In the genomic region with DNA sequence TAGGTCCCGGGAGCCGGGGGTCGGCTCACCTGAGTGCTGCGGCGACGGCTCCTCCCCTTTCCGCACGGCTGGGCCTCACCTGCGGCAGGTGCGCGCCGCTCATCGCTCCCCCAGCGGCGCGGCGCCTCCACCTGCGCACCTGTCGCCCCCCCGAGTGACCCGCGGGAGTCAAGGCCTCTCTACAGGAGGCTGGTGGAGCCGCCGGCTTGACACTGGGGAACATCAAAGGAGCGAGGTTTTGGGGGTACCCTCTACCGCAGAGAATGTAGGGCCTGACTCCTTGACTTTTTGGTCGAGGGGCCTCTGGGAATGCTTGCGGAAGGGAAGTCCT, we compare ENCODE assay signal across 8 cellular contexts. TPM values are rescaled to one million over a fixed set of nuclear protein-coding genes. Genes with fewer than 3 reads are reported as not detected.
DNase-seq lines count a peak whose midpoint lies in the region; ATAC-seq, FAIRE-seq and TF ChIP-seq lines count a peak whose summit lies in the region.

No MANE protein-coding gene starts in this region.

- CTCF ChIA-PET in endothelial cell of umbilical vein (lab: Charles Lee) = interaction anchor here (1.0 to 9.3 kb wide), 5 partner anchors 12 to 318 kb away, joined by 3 to 287 read pairs (median 4); no protein-coding TSS in a partner anchor

- peaks cover 6% of the 10 kb centered on the region; the same call in 1 of the 2 replicates for H3K79me2 ChIP-seq in MM.1S (ENCODE audit: low read length)
- H3K79me2 ChIP-seq in endothelial cell of umbilical vein (ENCODE audit: control insufficient read depth, insufficient read depth, low read length) = peaks cover 13% of the 10 kb centered on the region

- H3F3A ChIP-seq in MM.1S (ENCODE audit: insufficient read depth, low read length) = peaks cover 27% of the 10 kb centered on the region

- dilution Hi-C loops in endothelial cell of umbilical vein (cut with MboI; ENCODE audit: extremely low pct_ligation_motif_present, low sequenced_read_pairs) = no loop called here

- TF ChIP-seq POLR2A in endothelial cell of umbilical vein (IDR thresholded peaks at IDR 0.05; ENCODE audit: low read depth, low read length) = no peak
- TF ChIP-seq POLR2A in prostate gland (IDR thresholded peaks at IDR 0.05) = no peak

- H3K4me2 ChIP-seq in MM.1S (ENCODE audit: low read depth, low read length) = peak overlapping the region; percentile 92
- peak overlapping the region; percentile 50 for H3K4me2 ChIP-seq in endothelial cell of umbilical vein (ENCODE audit: insufficient read depth, low read length)

- H3K9me1 ChIP-seq in endothelial cell of umbilical vein (replicated peaks; ENCODE audit: control insufficient read depth, extremely low read depth, insufficient read depth, low read length) = no peaks in the 10 kb centered on the region

- BruUV-seq in endothelial cell of umbilical vein (replicated peaks; lab: Mats Ljungman, UMichigan) = no TSS peak

- H3K36me3 ChIP-seq in MM.1S (replicated peaks; ENCODE audit: insufficient read depth, low read length) = no peaks in the 10 kb centered on the region
- no peaks in the 10 kb centered on the region for H3K36me3 ChIP-seq in endothelial cell of umbilical vein (ENCODE audit: control insufficient read depth in 2 of 2, extremely low read depth in 1 of 2, insufficient read depth in 2 of 2, low read length in 2 of 2)
- H3K36me3 ChIP-seq in prostate gland = no peaks in the 10 kb centered on the region

- intact Hi-C loops in endothelial cell of umbilical vein (cut with micrococcal nuclease) (loop anchor here (5.0 kb wide), 1 partner anchor 144 kb away; no protein-coding TSS in a partner anchor), prostate gland (cut with DNase I) (loop anchor here (1.0 to 5.0 kb wide), 3 partner anchors 144 to 319 kb away; no protein-coding TSS in a partner anchor)

- H3K9me3 ChIP-seq in MM.1S (replicated peaks; ENCODE audit: insufficient read depth, low read length) (no peaks in the 10 kb centered on the region), endothelial cell of umbilical vein (replicated peaks; ENCODE audit: control insufficient read depth, insufficient read depth, low read length) (no peaks in the 10 kb centered on the region), prostate gland (no peaks in the 10 kb centered on the region)

- ATAC-seq in HG03039 (IDR thresholded peaks at IDR 0.05; ENCODE audit: unreplicated experiment) = no peak

- H3K27ac ChIP-seq in MM.1S (ENCODE audit: low read length) = no peak overlapping the region
- no peak overlapping the region for H3K27ac ChIP-seq in endothelial cell of umbilical vein (ENCODE audit: insufficient read depth, low read depth, low read length)
- H3K27ac ChIP-seq in prostate gland = no peak overlapping the region

- H3K4me3 ChIP-seq in MM.1S (ENCODE audit: low read length) (peak overlapping the region; percentile 75), endothelial cell of umbilical vein (replicated peaks in 1 of 3; ENCODE audit: insufficient read depth in 1 of 3, low read depth in 1 of 3, low read length in 3 of 3) (peak overlapping the region in 2 of 3 experiments; percentile 3 to 9), prostate gland (peak overlapping the region; percentile 16 to 59)

- POLR2A ChIA-PET in endothelial cell of umbilical vein (lab: Charles Lee) = interaction anchor here (0.6 to 5.6 kb wide), 29 partner anchors 9 to 447 kb away, joined by 3 to 39 read pairs (median 3); a partner anchor contains a TSS

- no peak for FAIRE-seq in endothelial cell of umbilical vein (lab: Jason Lieb, UNC)

- H3K9ac ChIP-seq in MM.1S (ENCODE audit: low read length) = no peak overlapping the region
- no peak overlapping the region for H3K9ac ChIP-seq in endothelial cell of umbilical vein (replicated peaks; ENCODE audit: extremely low read depth, insufficient read depth, low read length)

- TF ChIP-seq CTCF in MM.1S (IDR thresholded peaks at IDR 0.05; ENCODE audit: low read length) (no peak), endothelial cell of umbilical vein (IDR thresholded peaks at IDR 0.05; ENCODE audit: extremely low read depth in 1 of 2, insufficient read depth in 1 of 2, low read depth in 1 of 2, low read length in 2 of 2) (no peak), prostate gland (IDR thresholded peaks at IDR 0.05) (no peak)

- WGBS in prostate gland = 20% methylated on average over 9 of the region's 28 CpGs

- DNase-seq in DMS79 (lab: John Stamatoyannopoulos, UW) (peak; percentile 88), MM.1S (no peak), endothelial cell of umbilical vein (ENCODE audit: low read depth, low spot score) (no peak), prostate gland (ENCODE audit: low spot score) (no peak), HCEC 1CT (no peak), OCI-M1 (lab: John Stamatoyannopoulos, UW) (no peak)
- no peak for DNase-seq in activated CD4-positive, CD25-positive, alpha-beta regulatory T cell treated with anti-CD3 and anti-CD28 coated beads, Interleukin-2, amount 50 U/mL, for 72 hours

- H3K27me3 ChIP-seq in MM.1S (replicated peaks; ENCODE audit: insufficient read depth, low read length) (peaks cover 3% of the 10 kb centered on the region; the same call in 1 of the 2 replicates), endothelial cell of umbilical vein (ENCODE audit: control insufficient read depth in 2 of 2, insufficient read depth in 2 of 2, low read length in 2 of 2) (no peaks in the 10 kb centered on the region), prostate gland (replicated peaks; ENCODE audit: insufficient read depth) (no peaks in the 10 kb centered on the region)

- H2AFZ ChIP-seq in MM.1S (ENCODE audit: low read length) (peak overlapping the region; percentile 77), endothelial cell of umbilical vein (ENCODE audit: low read depth, low read length) (peak overlapping the region; percentile 62)

- H3K4me1 ChIP-seq in MM.1S (ENCODE audit: low read length) (peaks cover 13% of the 10 kb centered on the region; the same call in 1 of the 2 replicates), endothelial cell of umbilical vein (ENCODE audit: control insufficient read depth, extremely low read depth, insufficient read depth, low read length) (peaks cover 21% of the 10 kb centered on the region), prostate gland (replicated peaks) (peaks cover 15% of the 10 kb centered on the region)

- H3K9me2 ChIP-seq in MM.1S (replicated peaks; ENCODE audit: insufficient read depth, low read length) = no peaks in the 10 kb centered on the region

- H4K20me1 ChIP-seq in MM.1S (ENCODE audit: insufficient read depth, low read length) (no peaks in the 10 kb centered on the region), endothelial cell of umbilical vein (replicated peaks; ENCODE audit: control insufficient read depth, extremely low read depth, insufficient read depth, low read length) (no peaks in the 10 kb centered on the region)

TF ChIP-seq in endothelial cell of umbilical vein, 7 proteins besides CTCF, POLR2A, EP300 and RAD21:
- no peak for TF ChIP-seq GATA2 (IDR thresholded peaks at IDR 0.05; ENCODE audit: insufficient read depth, insufficient read length, low read depth, low read length)
- no peak for TF ChIP-seq MYC (IDR thresholded peaks at IDR 0.05; ENCODE audit: low read depth, low read length)
- TF ChIP-seq, protein P1, sequence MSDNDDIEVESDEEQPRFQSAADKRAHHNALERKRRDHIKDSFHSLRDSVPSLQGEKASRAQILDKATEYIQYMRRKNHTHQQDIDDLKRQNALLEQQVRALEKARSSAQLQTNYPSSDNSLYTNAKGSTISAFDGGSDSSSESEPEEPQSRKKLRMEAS (IDR thresholded peaks at IDR 0.05; ENCODE audit: insufficient read depth, insufficient read length) = no peak
- TF ChIP-seq FOS (IDR thresholded peaks at IDR 0.05; ENCODE audit: borderline replicate concordance, insufficient read depth, low read length) = no peak
- TF ChIP-seq JUN (IDR thresholded peaks at IDR 0.05; ENCODE audit: borderline replicate concordance, insufficient read depth, insufficient read length, low read depth) = no peak
- TF ChIP-seq POLR2AphosphoS5 (IDR thresholded peaks at IDR 0.05; ENCODE audit: insufficient read depth, low read depth, low read length) = no peak
- no peak for TF ChIP-seq EZH2 (IDR thresholded peaks at IDR 0.05; ENCODE audit: borderline replicate concordance, low read depth, low read length, severe bottlenecking)

RNA-seq across cellular contexts. Expression of a gene that starts 0.5 kb away (rescaled TPM):
- total RNA-seq in endothelial cell of umbilical vein (12.3 and 13.3 TPM in 2 replicates), prostate gland (10 to 100 TPM in 1 of 2 donors, 1 to 10 TPM in 1; 7.2 to 30.7 TPM)
- polyA plus RNA-seq in endothelial cell of umbilical vein = 5.3 and 9.2 TPM in 2 replicates
- 1.2 and 2.4 TPM in 2 replicates for polyA plus RNA-seq in endothelial cell of umbilical vein (2011; cell fraction: cytosol; rRNA removed)
- 1.7 and 1.8 TPM in 2 replicates for polyA plus RNA-seq in endothelial cell of umbilical vein (2011; cell fraction: nucleus; rRNA removed)
- polyA plus RNA-seq in endothelial cell of umbilical vein (2012) = 1.8 and 3.9 TPM in 2 replicates
- polyA minus RNA-seq in endothelial cell of umbilical vein = 2.7 and 3.1 TPM in 2 replicates
- 51.2 TPM for polyA minus RNA-seq in endothelial cell of umbilical vein (2011; cell fraction: cytosol; rRNA and poly(A)+ RNA removed)
- 1.6 and 5.1 TPM in 2 replicates for polyA minus RNA-seq in endothelial cell of umbilical vein (2011; cell fraction: nucleus; rRNA and poly(A)+ RNA removed)

Comparison
In these comparisons a context has a peak if more than half of its experiments do, and no peak if none do; other contexts are left out.
1. H3K4me3 ChIP-seq: peak in every context shown above with its lines; median percentile 75 in MM.1S; 38 in prostate gland; 6 in endothelial cell of umbilical vein.